Comparison of ENCODE assay signal across 8 cellular contexts in genomic region chr16:88533945-88534641, GRCh38. TPM values are rescaled to one million over a fixed set of nuclear protein-coding genes. Genes with fewer than 3 reads are reported as not detected.
DNase-seq lines count a peak whose midpoint lies in the region; TF ChIP-seq lines count a peak whose summit lies in the region.

No MANE protein-coding gene starts in this region.

- peak; percentile 17 for TF ChIP-seq CTCF in GM10266 (IDR thresholded peaks at IDR 0.05; ENCODE audit: control insufficient read depth, insufficient read depth, low read depth, missing control alignments)
- no peak for TF ChIP-seq CTCF in HEK293 (tag by site-specific recombination; IDR thresholded peaks at IDR 0.05)
- TF ChIP-seq CTCF in fibroblast of the aortic adventitia (IDR thresholded peaks at IDR 0.05; ENCODE audit: insufficient read depth, low read length) = no peak

- CTCF ChIA-PET in HEK293 (lab: Yijun Ruan, JAX) = interaction anchor here (0.6 to 1.2 kb wide), 3 partner anchors 72 to 203 kb away, joined by 3 read pairs; no protein-coding TSS in a partner anchor

- H3K27me3 ChIP-seq in NT2/D1 (ENCODE audit: insufficient read depth, insufficient read length) = peaks cover under 1% of the 10 kb centered on the region
- H3K27me3 ChIP-seq in neuronal stem cell (ENCODE audit: control insufficient read depth in 3 of 3, insufficient read depth in 3 of 3, low read depth in 1 of 3, low read length in 3 of 3) = peaks cover 0 to 9% (median 5%) of the 10 kb centered on the region in 3 experiments
- peaks cover 0 to 4% of the 10 kb centered on the region in 2 donors for H3K27me3 ChIP-seq in stomach smooth muscle (ENCODE audit: control insufficient read depth in 1 of 2, insufficient read depth in 2 of 2, low read length in 2 of 2)
- H3K27me3 ChIP-seq in HAP-1 (ENCODE audit: low read depth) = peaks cover 5% of the 10 kb centered on the region; the same call in 1 of the 2 replicates

- H3K23ac ChIP-seq in neuronal stem cell (ENCODE audit: low read depth, low read length, poor library complexity) = peak overlapping the region; percentile 96

- peaks cover 6% of the 10 kb centered on the region; the same call in 1 of the 2 replicates for H3K4me1 ChIP-seq in HEK293 (ENCODE audit: control insufficient read depth, insufficient read depth, low read length)
- H3K4me1 ChIP-seq in NT2/D1 (ENCODE audit: insufficient read depth, insufficient read length) = peaks cover 40% of the 10 kb centered on the region
- H3K4me1 ChIP-seq in neuronal stem cell (ENCODE audit: control insufficient read depth in 2 of 2, insufficient read depth in 1 of 2, low read depth in 1 of 2, low read length in 2 of 2) = peaks cover 8 to 13% of the 10 kb centered on the region in 2 donors
- H3K4me1 ChIP-seq in stomach smooth muscle (ENCODE audit: control insufficient read depth, insufficient read depth, low read length) = peaks cover 22% of the 10 kb centered on the region
- no peaks in the 10 kb centered on the region for H3K4me1 ChIP-seq in HAP-1

- peaks cover 3% of the 10 kb centered on the region for H3K4me1 Mint-ChIP-seq in activated T-helper 2 cell treated with anti-CD3 and anti-CD28 coated beads, Interferon-gamma antibody, Interleukin-2, Interleukin-4, amounts not matched to agents 10 μg/mL and 5 μg/mL and 100 μg/mL, durations not matched to agents 14 hours and 24 hours and 36 hours (ENCODE audit: low read depth)

- H2AK5ac ChIP-seq in neuronal stem cell (ENCODE audit: low read depth, low read length) = peak overlapping the region; percentile 94

- H3K4me3 Mint-ChIP-seq in activated T-helper 2 cell treated with anti-CD3 and anti-CD28 coated beads, Interferon-gamma antibody, Interleukin-2, Interleukin-4, amounts not matched to agents 10 μg/mL and 5 μg/mL and 100 μg/mL, durations not matched to agents 14 hours and 24 hours and 36 hours (ENCODE audit: low read depth) = no peak overlapping the region

- DNase-seq in GM10266 (ENCODE audit: extremely low spot score) (peak; percentile 99), NT2/D1 (ENCODE audit: low read depth, low spot score) (peak; percentile 46), fibroblast of the aortic adventitia (ENCODE audit: low read depth) (peak; percentile 9), neuronal stem cell (ENCODE audit: low spot score) (peak; percentile 75), HAP-1 (ENCODE audit: low spot score in 2 of 2) (no peak)
- DNase-seq in activated T-helper 2 cell treated with anti-CD3 and anti-CD28 coated beads, Interferon-gamma antibody, Interleukin-2, Interleukin-4, amounts not matched to agents 10 μg/mL and 5 μg/mL and 100 μg/mL, durations not matched to agents 14 hours and 24 hours and 36 hours (ENCODE audit: low spot score) = peak; percentile 75

- H3K4ac ChIP-seq in neuronal stem cell (ENCODE audit: low read length) = peak overlapping the region; percentile 23

- POLR2A ChIA-PET in HEK293 (lab: Yijun Ruan, JAX) = interaction anchor here (1.2 kb wide), 1 partner anchor 81 kb away, joined by 3 read pairs; the partner anchor contains the start of gene ZFPM1

- H3K36me3 Mint-ChIP-seq in activated T-helper 2 cell treated with anti-CD3 and anti-CD28 coated beads, Interferon-gamma antibody, Interleukin-2, Interleukin-4, amounts not matched to agents 10 μg/mL and 5 μg/mL and 100 μg/mL, durations not matched to agents 14 hours and 24 hours and 36 hours (ENCODE audit: low read depth) = peaks cover 10% of the 10 kb centered on the region

- peak overlapping the region; percentile 92 for H4K8ac ChIP-seq in neuronal stem cell (ENCODE audit: low read depth, low read length)

- H2BK120ac ChIP-seq in neuronal stem cell (ENCODE audit: low read depth, low read length) = no peak overlapping the region

- no peak overlapping the region for H3K27ac Mint-ChIP-seq in activated T-helper 2 cell treated with anti-CD3 and anti-CD28 coated beads, Interferon-gamma antibody, Interleukin-2, Interleukin-4, amounts not matched to agents 10 μg/mL and 5 μg/mL and 100 μg/mL, durations not matched to agents 14 hours and 24 hours and 36 hours

- peaks cover 13% of the 10 kb centered on the region for H3K79me1 ChIP-seq in neuronal stem cell (ENCODE audit: low read depth, low read length)

- peaks cover 0 to 28% of the 10 kb centered on the region in 2 experiments; a peak in 1 of 3 replicates for H3K36me3 ChIP-seq in HEK293 (ENCODE audit: control insufficient read depth in 2 of 2, insufficient read depth in 1 of 2, low read length in 2 of 2)
- H3K36me3 ChIP-seq in NT2/D1 (ENCODE audit: insufficient read depth, insufficient read length, low read length) = peaks cover 40% of the 10 kb centered on the region
- H3K36me3 ChIP-seq in neuronal stem cell (replicated peaks in 1 of 2; ENCODE audit: control insufficient read depth in 2 of 2, insufficient read depth in 2 of 2, low read length in 2 of 2) = peaks cover 2 to 8% of the 10 kb centered on the region in 2 donors
- H3K36me3 ChIP-seq in stomach smooth muscle (ENCODE audit: control insufficient read depth in 2 of 2, insufficient read depth in 2 of 2, low read length in 2 of 2) = no peaks in the 10 kb centered on the region
- H3K36me3 ChIP-seq in HAP-1 (replicated peaks) = no peaks in the 10 kb centered on the region

- no peak overlapping the region for H2BK15ac ChIP-seq in neuronal stem cell (ENCODE audit: low read length)

- H3K9me3 Mint-ChIP-seq in activated T-helper 2 cell treated with anti-CD3 and anti-CD28 coated beads, Interferon-gamma antibody, Interleukin-2, Interleukin-4, amounts not matched to agents 10 μg/mL and 5 μg/mL and 100 μg/mL, durations not matched to agents 14 hours and 24 hours and 36 hours = no peaks in the 10 kb centered on the region

- H2BK5ac ChIP-seq in neuronal stem cell (ENCODE audit: low read length) = peak overlapping the region; percentile 39

- peak overlapping the region; percentile 58 for H3K4me3 ChIP-seq in HEK293 (ENCODE audit: low read depth, low read length)
- peak overlapping the region; percentile 79 for H3K4me3 ChIP-seq in NT2/D1 (ENCODE audit: insufficient read length, low read depth)
- peak overlapping the region; percentile 56 for H3K4me3 ChIP-seq in fibroblast of the aortic adventitia (ENCODE audit: low read depth, low read length)
- H3K4me3 ChIP-seq in neuronal stem cell (ENCODE audit: low read length in 2 of 2) = peak overlapping the region; percentile 69 to 99
- H3K4me3 ChIP-seq in stomach smooth muscle (ENCODE audit: low read length in 2 of 2) = peak overlapping the region; percentile 40 to 76
- H3K4me3 ChIP-seq in HAP-1 = no peak overlapping the region

- in situ Hi-C loops in HAP-1 (cut with MboI; ENCODE audit: low sequenced_read_pairs) = no loop called here

- no CpG with 5 or more reads among the region's 113 CpGs for WGBS in neuronal stem cell (ENCODE audit: extremely low coverage in 2 of 2, insufficient read length in 2 of 2, insufficient replicate concordance in 1 of 2), 2 donors

- no peaks in the 10 kb centered on the region for H3K9me3 ChIP-seq in HEK293 (ENCODE audit: control insufficient read depth, insufficient read depth, low read depth, low read length)
- no peaks in the 10 kb centered on the region for H3K9me3 ChIP-seq in NT2/D1 (ENCODE audit: insufficient read depth, low read length)
- no peaks in the 10 kb centered on the region for H3K9me3 ChIP-seq in neuronal stem cell (replicated peaks in 1 of 2; ENCODE audit: control insufficient read depth in 2 of 2, insufficient read depth in 1 of 2, low read depth in 1 of 2, low read length in 2 of 2)
- H3K9me3 ChIP-seq in stomach smooth muscle (ENCODE audit: control insufficient read depth in 2 of 2, low read length in 2 of 2) = no peaks in the 10 kb centered on the region
- no peaks in the 10 kb centered on the region for H3K9me3 ChIP-seq in HAP-1

- H3K4me2 ChIP-seq in neuronal stem cell (ENCODE audit: insufficient read depth, low read length, poor library complexity, severe bottlenecking) = peak overlapping the region; percentile 91

- H2BK12ac ChIP-seq in neuronal stem cell (ENCODE audit: low read length) = peak overlapping the region; percentile 41

- peaks cover 4% of the 10 kb centered on the region for H3K27me3 Mint-ChIP-seq in activated T-helper 2 cell treated with anti-CD3 and anti-CD28 coated beads, Interferon-gamma antibody, Interleukin-2, Interleukin-4, amounts not matched to agents 10 μg/mL and 5 μg/mL and 100 μg/mL, durations not matched to agents 14 hours and 24 hours and 36 hours (ENCODE audit: low read depth)

- H3K14ac ChIP-seq in neuronal stem cell (ENCODE audit: low read length) = peak overlapping the region; percentile 99

- peak overlapping the region; percentile 89 for H2AFZ ChIP-seq in neuronal stem cell (ENCODE audit: low read length)

- peak overlapping the region; percentile 99 for H3K18ac ChIP-seq in neuronal stem cell (ENCODE audit: low read length)

- H3K27ac ChIP-seq in HEK293 (ENCODE audit: extremely low read depth, low read depth, low read length) (peak overlapping the region; percentile 94), neuronal stem cell (replicated peaks; ENCODE audit: low read length) (peak overlapping the region; percentile 69), stomach smooth muscle (ENCODE audit: low read length) (no peak overlapping the region)

- H3K9ac ChIP-seq in NT2/D1 (ENCODE audit: insufficient read length, low read depth) = peak overlapping the region; percentile 96
- H3K9ac ChIP-seq in neuronal stem cell (ENCODE audit: low read depth, low read length, poor library complexity) = peak overlapping the region; percentile 99
- peak overlapping the region; percentile 47 to 66 for H3K9ac ChIP-seq in stomach smooth muscle (ENCODE audit: low read length in 2 of 2)

- no peak overlapping the region for H4K91ac ChIP-seq in neuronal stem cell (ENCODE audit: low read depth, low read length, poor library complexity)

- intact Hi-C loops in activated T-helper 2 cell treated with anti-CD3 and anti-CD28 coated beads, Interferon-gamma antibody, Interleukin-2, Interleukin-4, amounts not matched to agents 10 μg/mL and 5 μg/mL and 100 μg/mL, durations not matched to agents 14 hours and 24 hours and 36 hours (cut with micrococcal nuclease) = loop anchor here (2.0 kb wide), 2 partner anchors 79 to 91 kb away; no protein-coding TSS in a partner anchor

TF ChIP-seq in HEK293, 187 proteins besides CTCF, POLR2A, EP300 and RAD21 (continues in another document):
- TF ChIP-seq ZSCAN4 (tag by site-specific recombination; IDR thresholded peaks at IDR 0.05) = no peak

RNA-seq across cellular contexts. Expression of gene ZC3H18, which starts 36.1 kb away (rescaled TPM):
- 93.9 and 101 TPM in 2 replicates for total RNA-seq in activated T-helper 2 cell treated with anti-CD3 and anti-CD28 coated beads, Interferon-gamma antibody, Interleukin-2, Interleukin-4, amounts not matched to agents 10 μg/mL and 5 μg/mL and 100 μg/mL, durations not matched to agents 14 hours and 24 hours and 36 hours
- 13.3 and 23.8 TPM in 2 replicates for total RNA-seq in fibroblast of the aortic adventitia (ENCODE audit: low replicate concordance)
- polyA plus RNA-seq in neuronal stem cell (2013, experiment 1 of 2) = 48.7 TPM
- polyA plus RNA-seq in neuronal stem cell (2013, experiment 2 of 2) = 49.9 TPM

Comparison
In these comparisons a context has a peak if more than half of its experiments do, and no peak if none do; other contexts are left out.
1. DNase-seq: peak in GM10266 (single experiment), NT2/D1 (single experiment), activated T-helper 2 cell treated with anti-CD3 and anti-CD28 coated beads, Interferon-gamma antibody, Interleukin-2, Interleukin-4, amounts not matched to agents 10 μg/mL and 5 μg/mL and 100 μg/mL, durations not matched to agents 14 hours and 24 hours and 36 hours (single experiment), fibroblast of the aortic adventitia (single experiment) and neuronal stem cell (single experiment); none in HAP-1 (0 of 2).
2. Peak in every context shown above with its lines, with median percentiles within 50 percentile points of each other: H3K9ac ChIP-seq.